Comparison of ENCODE assay signal across 16 cellular contexts in genomic region chr11:104957280-104957679, GRCh38. TPM values are rescaled to one million over a fixed set of nuclear protein-coding genes. Genes with fewer than 3 reads are reported as not detected.
"Had no signal": no experiment of that assay in that cellular context is flagged by ENCODE, and none has a peak within 500 bp of the region (broad histone marks: within the 10 kb centered on the region; RNA-seq: fewer than 3 reads in every experiment).

No MANE protein-coding gene starts in this region.

- H3K9me3 ChIP-seq: gastrocnemius medialis, right lobe of liver, thyroid gland had no signal

- H3K4me3 ChIP-seq: cardiac muscle cell, gastrocnemius medialis, heart right ventricle, right lobe of liver, thyroid gland had no signal

- H3K4me1 ChIP-seq: parathyroid adenoma, thyroid gland had no signal

- H3K9ac ChIP-seq: parathyroid adenoma had no signal

- DNase-seq: activated CD4-positive, alpha-beta T cell treated with anti-CD3 and anti-CD28 coated beads for 1 hour; activated CD8-positive, alpha-beta memory T cell treated with anti-CD3 and anti-CD28 coated beads for 24 hours; activated gamma-delta T cell; amniotic stem cell; effector memory CD8-positive, alpha-beta T cell; gastrocnemius medialis; heart right ventricle; naive thymus-derived CD8-positive, alpha-beta T cell; stimulated activated CD4-positive, alpha-beta T cell treated with anti-CD3 and anti-CD28 coated beads, Interleukin-4, amount 100 ng/mL, for 4 hours; stimulated activated naive B cell treated with anti-CD40 and anti-IgM and Interleukin-4, amounts not matched to agents 10 μg/mL and 1 μg/mL and 100 μg/mL, for 72 hours; thyroid gland had no signal

- ATAC-seq: effector memory CD8-positive, alpha-beta T cell; gastrocnemius medialis; heart right ventricle; stimulated activated naive B cell treated with anti-CD40 and anti-IgM and Interleukin-4, amounts not matched to agents 10 μg/mL and 1 μg/mL and 100 μg/mL, for 72 hours had no signal

- H3K79me2 ChIP-seq: parathyroid adenoma had no signal

- H3K27me3 ChIP-seq: cardiac muscle cell, gastrocnemius medialis, heart right ventricle, right lobe of liver, thyroid gland had no signal

- H3K36me3 ChIP-seq: cardiac muscle cell, thyroid gland had no signal

- H3K27ac ChIP-seq: cardiac muscle cell, gastrocnemius medialis, heart right ventricle, parathyroid adenoma, right lobe of liver, thyroid gland, VCaP had no signal

- H2AFZ ChIP-seq: parathyroid adenoma had no signal

RNA-seq across cellular contexts. Expression of gene CASP4, which starts 11.1 kb away (rescaled TPM):
- total RNA-seq: cardiac muscle cell had no signal

RNA-seq across cellular contexts. Expression of gene CASP12, which starts 59.0 kb away (rescaled TPM):
- total RNA-seq: activated naive CD4-positive, alpha-beta T cell treated with anti-CD3 and anti-CD28 coated beads, Interleukin-2, amount 50 U/mL, for 72 hours; cardiac muscle cell; naive thymus-derived CD8-positive, alpha-beta T cell; right lobe of liver had no signal
- polyA plus RNA-seq: naive thymus-derived CD8-positive, alpha-beta T cell had no signal
